9 cellular contexts compared by ENCODE assay signal in the genomic region with DNA sequence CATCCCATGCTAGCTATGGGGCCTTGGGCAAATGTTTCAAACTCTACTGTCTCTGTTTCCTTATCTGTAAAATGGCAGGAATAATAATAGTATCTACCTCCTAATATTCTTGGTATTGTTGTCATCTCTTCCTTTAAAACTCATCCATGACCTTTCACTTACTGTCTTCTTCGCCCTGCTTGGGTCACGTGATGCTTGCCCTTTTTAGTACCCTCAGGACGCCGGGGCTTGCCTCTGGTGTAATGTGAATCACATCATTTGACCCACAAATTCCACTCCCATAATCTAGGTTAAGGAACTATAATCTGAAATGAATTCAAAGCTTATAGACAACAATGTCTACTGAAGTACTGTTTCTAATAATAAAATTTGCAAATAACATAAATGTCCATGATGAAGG.
"Had no signal": no experiment of that assay in that cellular context is flagged by ENCODE, and none has a peak within 500 bp of the region (broad histone marks: within the 10 kb centered on the region; RNA-seq: fewer than 3 reads in every experiment).

No MANE protein-coding gene starts in this region.

- ATAC-seq: HCT116 had no signal

- H3K9ac ChIP-seq: GM23248 had no signal

- H3K9me3 ChIP-seq: HAP-1 had no signal

- H3K4me1 ChIP-seq: HAP-1 had no signal

- H3K36me3 ChIP-seq: HAP-1 had no signal

- H2AFZ ChIP-seq: GM23248 had no signal

- H3K4me3 ChIP-seq: GM23248, HAP-1 had no signal

- H3K4me3 Mint-ChIP-seq: HFFc6, IgD-negative memory B cell had no signal

- H3K27ac Mint-ChIP-seq: HFFc6, IgD-negative memory B cell had no signal

- H3K27ac ChIP-seq: GM23248 had no signal

- FAIRE-seq: HTR-8/SVneo had no signal

- H3K36me3 Mint-ChIP-seq: IgD-negative memory B cell had no signal

- DNase-seq: GM23248, GOT3, H7, HFFc6, KG1 had no signal
